ENCODE assay signal across 18 cellular contexts in the genomic region with DNA sequence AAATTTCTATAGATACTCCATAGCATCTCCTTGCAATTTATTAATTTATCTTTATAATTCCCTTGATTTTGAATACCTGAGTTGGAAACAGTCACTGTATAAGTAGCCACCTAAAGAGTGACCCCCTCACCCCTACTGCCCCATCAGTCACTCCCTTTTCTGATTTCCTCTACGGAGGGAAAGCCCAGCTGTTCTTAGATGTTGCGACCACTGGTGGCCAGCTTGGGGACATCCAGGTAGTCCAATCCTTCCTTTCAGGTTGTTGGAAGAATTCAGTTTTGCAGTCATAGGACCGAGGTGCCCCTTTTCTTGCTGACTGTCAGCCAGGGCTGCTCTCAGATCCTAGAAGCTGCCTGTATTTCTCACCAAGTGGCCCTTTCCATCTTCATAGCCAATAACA.
DNase-seq lines count a peak whose midpoint lies in the region; ATAC-seq and TF ChIP-seq lines count a peak whose summit lies in the region.
"Had no signal": no experiment of that assay in that cellular context is flagged by ENCODE, and none has a peak within 500 bp of the region (broad histone marks: within the 10 kb centered on the region; RNA-seq: fewer than 3 reads in every experiment).

No MANE protein-coding gene starts in this region.

- no peak overlapping the region for H3K4me3 ChIP-seq in H7 (ENCODE audit: insufficient read depth, low read depth, low read length)

- no peaks in the 10 kb centered on the region for H3K4me1 Mint-ChIP-seq in WTC11
- H3K4me1 Mint-ChIP-seq: B cell, T-helper 17 cell had no signal

- H3K27me3 ChIP-seq in H7 (ENCODE audit: control insufficient read depth, insufficient read depth, low read length), result no peaks in the 10 kb centered on the region

- no peak for TF ChIP-seq CTCF in WTC11 (IDR thresholded peaks at IDR 0.05)

- ATAC-seq in WTC11 (peak; percentile 96), GM18868 (IDR thresholded peaks at IDR 0.05; ENCODE audit: unreplicated experiment) (no peak)
- ATAC-seq: T-helper 17 cell had no signal

- no peaks in the 10 kb centered on the region for H3K36me3 ChIP-seq in H7 (replicated peaks; ENCODE audit: control insufficient read depth, insufficient read depth, low read length)

- DNase-seq in H7, result peak; percentile 68
- peak; percentile 28 for DNase-seq in HuH-7 (ENCODE audit: low spot score)
- DNase-seq in WTC11 (ENCODE audit: low spot score), result peak; percentile 38
- peak; percentile 55 for DNase-seq in iPS-NIHi7 (ENCODE audit: extremely low spot score)
- no peak for DNase-seq in stimulated activated CD4-positive, alpha-beta T cell treated with anti-CD3 and anti-CD28 coated beads, Interleukin-2, amount 100 ng/mL, for 48 hours
- no peak for DNase-seq in mesenteric fat pad (ENCODE audit: low spot score)
- DNase-seq in NCI-H510A (lab: John Stamatoyannopoulos, UW), result no peak
- DNase-seq: CD4-positive, alpha-beta T cell; DND-41; Kasumi-1; MV-4-11; NCI-H1417 treated with DMSO at 0.1 percent for 48 hours; NCI-H2029 treated with DMSO at 0.1 percent for 48 hours; NCI-H524 treated with DMSO at 0.1 percent for 48 hours; SHP77; T-helper 17 cell had no signal

- H3K9me3 Mint-ChIP-seq in WTC11, result peaks cover 6% of the 10 kb centered on the region
- H3K9me3 Mint-ChIP-seq: CD4-positive, alpha-beta T cell had no signal

- CTCF ChIA-PET in WTC11 (lab: Charles Lee), result interaction anchor here (0.6 to 1.9 kb wide), 7 partner anchors 11 to 668 kb away, joined by 3 to 9 read pairs (median 4); no protein-coding TSS in a partner anchor

- H3K36me3 Mint-ChIP-seq in WTC11, result no peaks in the 10 kb centered on the region

- POLR2A ChIA-PET in WTC11 (lab: Charles Lee), result no interaction called here

- no peak overlapping the region for H3K27ac Mint-ChIP-seq in WTC11
- H3K27ac Mint-ChIP-seq: B cell; CD4-positive, alpha-beta T cell; T-helper 17 cell had no signal

- H3K27me3 Mint-ChIP-seq in WTC11 (ENCODE audit: low read depth), result no peaks in the 10 kb centered on the region

- H3K4me3 Mint-ChIP-seq in WTC11, result no peak overlapping the region
- H3K4me3 Mint-ChIP-seq: B cell; CD4-positive, alpha-beta T cell; T-helper 17 cell had no signal

TF ChIP-seq in WTC11, 78 proteins besides CTCF, POLR2A, EP300 and RAD21:
- TF ChIP-seq, protein P1, sequence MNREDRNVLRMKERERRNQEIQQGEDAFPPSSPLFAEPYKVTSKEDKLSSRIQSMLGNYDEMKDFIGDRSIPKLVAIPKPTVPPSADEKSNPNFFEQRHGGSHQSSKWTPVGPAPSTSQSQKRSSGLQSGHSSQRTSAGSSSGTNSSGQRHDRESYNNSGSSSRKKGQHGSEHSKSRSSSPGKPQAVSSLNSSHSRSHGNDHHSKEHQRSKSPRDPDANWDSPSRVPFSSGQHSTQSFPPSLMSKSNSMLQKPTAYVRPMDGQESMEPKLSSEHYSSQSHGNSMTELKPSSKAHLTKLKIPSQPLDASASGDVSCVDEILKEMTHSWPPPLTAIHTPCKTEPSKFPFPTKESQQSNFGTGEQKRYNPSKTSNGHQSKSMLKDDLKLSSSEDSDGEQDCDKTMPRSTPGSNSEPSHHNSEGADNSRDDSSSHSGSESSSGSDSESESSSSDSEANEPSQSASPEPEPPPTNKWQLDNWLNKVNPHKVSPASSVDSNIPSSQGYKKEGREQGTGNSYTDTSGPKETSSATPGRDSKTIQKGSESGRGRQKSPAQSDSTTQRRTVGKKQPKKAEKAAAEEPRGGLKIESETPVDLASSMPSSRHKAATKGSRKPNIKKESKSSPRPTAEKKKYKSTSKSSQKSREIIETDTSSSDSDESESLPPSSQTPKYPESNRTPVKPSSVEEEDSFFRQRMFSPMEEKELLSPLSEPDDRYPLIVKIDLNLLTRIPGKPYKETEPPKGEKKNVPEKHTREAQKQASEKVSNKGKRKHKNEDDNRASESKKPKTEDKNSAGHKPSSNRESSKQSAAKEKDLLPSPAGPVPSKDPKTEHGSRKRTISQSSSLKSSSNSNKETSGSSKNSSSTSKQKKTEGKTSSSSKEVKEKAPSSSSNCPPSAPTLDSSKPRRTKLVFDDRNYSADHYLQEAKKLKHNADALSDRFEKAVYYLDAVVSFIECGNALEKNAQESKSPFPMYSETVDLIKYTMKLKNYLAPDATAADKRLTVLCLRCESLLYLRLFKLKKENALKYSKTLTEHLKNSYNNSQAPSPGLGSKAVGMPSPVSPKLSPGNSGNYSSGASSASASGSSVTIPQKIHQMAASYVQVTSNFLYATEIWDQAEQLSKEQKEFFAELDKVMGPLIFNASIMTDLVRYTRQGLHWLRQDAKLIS (CRISPR knock-in tag; IDR thresholded peaks at IDR 0.05; ENCODE audit: borderline replicate concordance), result no peak
- no peak for TF ChIP-seq GRHL2 (CRISPR knock-in tag; IDR thresholded peaks at IDR 0.05; ENCODE audit: insufficient replicate concordance, severe bottlenecking)
- TF ChIP-seq, protein P2, sequence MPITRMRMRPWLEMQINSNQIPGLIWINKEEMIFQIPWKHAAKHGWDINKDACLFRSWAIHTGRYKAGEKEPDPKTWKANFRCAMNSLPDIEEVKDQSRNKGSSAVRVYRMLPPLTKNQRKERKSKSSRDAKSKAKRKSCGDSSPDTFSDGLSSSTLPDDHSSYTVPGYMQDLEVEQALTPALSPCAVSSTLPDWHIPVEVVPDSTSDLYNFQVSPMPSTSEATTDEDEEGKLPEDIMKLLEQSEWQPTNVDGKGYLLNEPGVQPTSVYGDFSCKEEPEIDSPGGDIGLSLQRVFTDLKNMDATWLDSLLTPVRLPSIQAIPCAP (CRISPR knock-in tag; IDR thresholded peaks at IDR 0.05), result no peak
- TF ChIP-seq RORB (CRISPR knock-in tag; IDR thresholded peaks at IDR 0.05), result no peak
- no peak for TF ChIP-seq JUN (CRISPR knock-in tag; IDR thresholded peaks at IDR 0.05)
- TF ChIP-seq, protein P3, sequence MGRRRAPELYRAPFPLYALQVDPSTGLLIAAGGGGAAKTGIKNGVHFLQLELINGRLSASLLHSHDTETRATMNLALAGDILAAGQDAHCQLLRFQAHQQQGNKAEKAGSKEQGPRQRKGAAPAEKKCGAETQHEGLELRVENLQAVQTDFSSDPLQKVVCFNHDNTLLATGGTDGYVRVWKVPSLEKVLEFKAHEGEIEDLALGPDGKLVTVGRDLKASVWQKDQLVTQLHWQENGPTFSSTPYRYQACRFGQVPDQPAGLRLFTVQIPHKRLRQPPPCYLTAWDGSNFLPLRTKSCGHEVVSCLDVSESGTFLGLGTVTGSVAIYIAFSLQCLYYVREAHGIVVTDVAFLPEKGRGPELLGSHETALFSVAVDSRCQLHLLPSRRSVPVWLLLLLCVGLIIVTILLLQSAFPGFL (CRISPR knock-in tag; IDR thresholded peaks at IDR 0.05; ENCODE audit: borderline replicate concordance), result no peak
- no peak for TF ChIP-seq ZNF416 (CRISPR knock-in tag; IDR thresholded peaks at IDR 0.05)
- TF ChIP-seq ZNF671 (CRISPR knock-in tag; IDR thresholded peaks at IDR 0.05), result no peak
- no peak for TF ChIP-seq EMX1 (CRISPR knock-in tag; IDR thresholded peaks at IDR 0.05)
- TF ChIP-seq CBFB (CRISPR knock-in tag; IDR thresholded peaks at IDR 0.05; ENCODE audit: low read depth), result no peak
- no peak for TF ChIP-seq NFYB (CRISPR knock-in tag; conservative IDR thresholded peaks at IDR 0.05; ENCODE audit: low read depth)
- TF ChIP-seq JAZF1 (CRISPR knock-in tag; IDR thresholded peaks at IDR 0.05), result no peak

Comparison
In these comparisons a context has a peak if more than half of its experiments do, and no peak if none do; other contexts are left out.
1. DNase-seq: peak in H7 (single experiment), HuH-7 (single experiment), WTC11 (single experiment) and iPS-NIHi7 (single experiment); none in stimulated activated CD4-positive, alpha-beta T cell treated with anti-CD3 and anti-CD28 coated beads, Interleukin-2, amount 100 ng/mL, for 48 hours (0 of 2), mesenteric fat pad (single experiment) and NCI-H510A (single experiment).